ENCODE assay signal across 1 cellular context in genomic region chr6:38686270-38687042, GRCh38.
TF ChIP-seq lines count a peak whose summit lies in the region.

No MANE protein-coding gene starts in this region.

TF ChIP-seq in K562, 482 proteins besides CTCF, POLR2A, EP300 and RAD21:
- peak; percentile 91; the same call in 1 of the 2 replicates for TF ChIP-seq CCAR2 (IDR thresholded peaks at IDR 0.05; ENCODE audit: low read depth, low read length)
- no peak for TF ChIP-seq ZNF12 (CRISPR knock-in tag; IDR thresholded peaks at IDR 0.05)
- no peak for TF ChIP-seq SNRNP70 (optimal IDR thresholded peaks at IDR 0.05; ENCODE audit: low read depth, low read length)
- no peak for TF ChIP-seq CXXC5 (CRISPR knock-in tag; IDR thresholded peaks at IDR 0.05)
- TF ChIP-seq RFX5 (IDR thresholded peaks at IDR 0.05; ENCODE audit: low read depth, low read length): no peak
- TF ChIP-seq, protein P1, sequence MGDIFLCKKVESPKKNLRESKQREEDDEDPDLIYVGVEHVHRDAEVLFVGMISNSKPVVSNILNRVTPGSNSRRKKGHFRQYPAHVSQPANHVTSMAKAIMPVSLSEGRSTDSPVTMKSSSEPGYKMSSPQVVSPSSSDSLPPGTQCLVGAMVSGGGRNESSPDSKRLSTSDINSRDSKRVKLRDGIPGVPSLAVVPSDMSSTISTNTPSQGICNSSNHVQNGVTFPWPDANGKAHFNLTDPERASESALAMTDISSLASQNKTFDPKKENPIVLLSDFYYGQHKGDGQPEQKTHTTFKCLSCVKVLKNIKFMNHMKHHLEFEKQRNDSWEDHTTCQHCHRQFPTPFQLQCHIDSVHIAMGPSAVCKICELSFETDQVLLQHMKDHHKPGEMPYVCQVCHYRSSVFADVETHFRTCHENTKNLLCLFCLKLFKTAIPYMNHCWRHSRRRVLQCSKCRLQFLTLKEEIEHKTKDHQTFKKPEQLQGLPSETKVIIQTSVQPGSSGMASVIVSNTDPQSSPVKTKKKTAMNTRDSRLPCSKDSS (IDR thresholded peaks at IDR 0.05; ENCODE audit: low read depth, partially characterized antibody): no peak
- TF ChIP-seq CHD1 (IDR thresholded peaks at IDR 0.05; ENCODE audit: low read length): no peak
TF ChIP-seq in K562: peak in this region for 1.
